Comparison of ENCODE assay signal across 9 cellular contexts in the genomic region with DNA sequence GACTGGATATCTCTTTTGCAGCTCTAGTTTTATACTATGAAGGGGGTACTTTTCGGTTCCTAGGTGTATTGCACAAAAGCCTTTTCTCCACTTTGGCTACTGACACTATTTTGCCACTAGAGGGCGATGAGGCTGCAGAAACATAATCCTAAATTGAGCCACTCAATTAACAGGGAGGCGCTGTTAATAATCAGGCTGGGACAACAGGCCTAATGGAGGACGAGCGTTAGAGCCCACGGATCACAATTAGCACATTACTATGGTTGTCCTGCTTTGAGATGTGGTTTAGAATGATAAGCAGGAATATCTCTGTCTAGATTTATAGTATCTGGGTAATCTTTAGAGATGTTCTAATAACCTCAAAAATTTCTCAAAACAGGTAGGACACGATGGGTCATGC.
DNase-seq lines count a peak whose midpoint lies in the region; ATAC-seq and TF ChIP-seq lines count a peak whose summit lies in the region.
"Had no signal": no experiment of that assay in that cellular context is flagged by ENCODE, and none has a peak within 500 bp of the region (broad histone marks: within the 10 kb centered on the region; RNA-seq: fewer than 3 reads in every experiment).

No MANE protein-coding gene starts in this region.

- no peak overlapping the region for H3K27ac ChIP-seq in CD8-positive, alpha-beta memory T cell (ENCODE audit: low read depth, low read length)
- H3K27ac ChIP-seq in stomach = no peak overlapping the region
- H3K27ac ChIP-seq: SJSA1 had no signal

- no peaks in the 10 kb centered on the region for H3K27me3 ChIP-seq in CD8-positive, alpha-beta memory T cell (ENCODE audit: insufficient read depth, low read length, poor library complexity, severe bottlenecking)
- H3K27me3 ChIP-seq in stomach = peaks cover 0 to 17% (median 0%) of the 10 kb centered on the region in 3 donors
- H3K27me3 ChIP-seq: SJSA1 had no signal

- TF ChIP-seq CTCF in stomach (IDR thresholded peaks at IDR 0.05) = peak in 5 of 7 experiments; percentile 40 to 87 (median 67)

- H3K4me1 Mint-ChIP-seq in CD8-positive, alpha-beta memory T cell = peaks cover 0 to 11% (median 2%) of the 10 kb centered on the region in 3 donors
- peaks cover 2 to 4% of the 10 kb centered on the region in 2 donors for H3K4me1 Mint-ChIP-seq in effector memory CD8-positive, alpha-beta T cell (ENCODE audit: low read depth in 2 of 2)

- H3K4me3 Mint-ChIP-seq in CD8-positive, alpha-beta memory T cell = no peak overlapping the region
- no peak overlapping the region for H3K4me3 Mint-ChIP-seq in effector memory CD8-positive, alpha-beta T cell

- TF ChIP-seq POLR2A in stomach (IDR thresholded peaks at IDR 0.05) = no peak

- H3K36me3 Mint-ChIP-seq in CD8-positive, alpha-beta memory T cell = no peaks in the 10 kb centered on the region
- H3K36me3 Mint-ChIP-seq in effector memory CD8-positive, alpha-beta T cell (ENCODE audit: insufficient read depth) = no peaks in the 10 kb centered on the region

- intact Hi-C loops in stomach (cut with DNase I; ENCODE audit: low total_unique reads) = no loop called here

- POLR2A ChIA-PET in CD8-positive, alpha-beta memory T cell (lab: Charles Lee) = no interaction called here

- no peak overlapping the region for H3K27ac Mint-ChIP-seq in CD8-positive, alpha-beta memory T cell
- H3K27ac Mint-ChIP-seq in effector memory CD8-positive, alpha-beta T cell = no peak overlapping the region

- no peaks in the 10 kb centered on the region for H3K36me3 ChIP-seq in CD8-positive, alpha-beta memory T cell (ENCODE audit: insufficient read depth, low read length)
- no peaks in the 10 kb centered on the region for H3K36me3 ChIP-seq in stomach
- H3K36me3 ChIP-seq: SJSA1 had no signal

- WGBS in stomach, 5 donors = 15 to 22% (median 17%) methylated on average over 7 of the region's 7 CpGs

- CTCF ChIA-PET in CD8-positive, alpha-beta memory T cell (lab: Charles Lee) = interaction anchor here (1.0 to 1.4 kb wide), 2 partner anchors 13 to 19 kb away, joined by 3 to 4 read pairs; no protein-coding TSS in a partner anchor

- H3K9me3 ChIP-seq in CD8-positive, alpha-beta memory T cell (ENCODE audit: low read length) = no peaks in the 10 kb centered on the region
- H3K9me3 ChIP-seq in stomach = no peaks in the 10 kb centered on the region
- H3K9me3 ChIP-seq: SJSA1 had no signal

- no peaks in the 10 kb centered on the region for H3K9me3 Mint-ChIP-seq in CD8-positive, alpha-beta memory T cell
- H3K9me3 Mint-ChIP-seq in effector memory CD8-positive, alpha-beta T cell = no peaks in the 10 kb centered on the region

- peaks cover 5 to 6% of the 10 kb centered on the region in 2 donors for H3K27me3 Mint-ChIP-seq in CD8-positive, alpha-beta memory T cell
- peaks cover 0 to 9% of the 10 kb centered on the region in 2 donors for H3K27me3 Mint-ChIP-seq in effector memory CD8-positive, alpha-beta T cell

- peak; percentile 41 for ATAC-seq in HG03432 (IDR thresholded peaks at IDR 0.05; ENCODE audit: unreplicated experiment)
- ATAC-seq in effector memory CD8-positive, alpha-beta T cell (replicated peaks) = peak; percentile 77

- DNase-seq in CD8-positive, alpha-beta memory T cell = peak; percentile 13 to 72 (median 14)
- DNase-seq in GM19240 (ENCODE audit: insufficient read length, low spot score) (peak; percentile 25), NCI-H446 (lab: John Stamatoyannopoulos, UW) (peak; percentile 77 to 81), midbrain (lab: John Stamatoyannopoulos, UW) (peak; percentile 37), stomach (peak; percentile 39)
- DNase-seq in activated CD4-positive, alpha-beta T cell treated with anti-CD3 and anti-CD28 coated beads for 4 hours = peak; percentile 38 to 48
- peak; percentile 36 to 37 (median 36) for DNase-seq in effector memory CD8-positive, alpha-beta T cell

- no peak overlapping the region for H3K4me3 ChIP-seq in CD8-positive, alpha-beta memory T cell (ENCODE audit: low read length)
- H3K4me3 ChIP-seq in stomach = no peak overlapping the region
- H3K4me3 ChIP-seq: SJSA1 had no signal

- H3K4me1 ChIP-seq in CD8-positive, alpha-beta memory T cell (ENCODE audit: insufficient read depth, low read length) = no peaks in the 10 kb centered on the region
- no peaks in the 10 kb centered on the region for H3K4me1 ChIP-seq in stomach
- H3K4me1 ChIP-seq: SJSA1 had no signal

- TF ChIP-seq EP300 in stomach (IDR thresholded peaks at IDR 0.05) = no peak

Comparison
In these comparisons a context has a peak if more than half of its experiments do, and no peak if none do; other contexts are left out.
1. DNase-seq: peak in every context shown above with its lines; median percentile 79 in NCI-H446; 43 in activated CD4-positive, alpha-beta T cell treated with anti-CD3 and anti-CD28 coated beads for 4 hours; 39 in stomach; 37 in midbrain; 36 in effector memory CD8-positive, alpha-beta T cell; 25 in GM19240; 14 in CD8-positive, alpha-beta memory T cell.